In the genomic region with DNA sequence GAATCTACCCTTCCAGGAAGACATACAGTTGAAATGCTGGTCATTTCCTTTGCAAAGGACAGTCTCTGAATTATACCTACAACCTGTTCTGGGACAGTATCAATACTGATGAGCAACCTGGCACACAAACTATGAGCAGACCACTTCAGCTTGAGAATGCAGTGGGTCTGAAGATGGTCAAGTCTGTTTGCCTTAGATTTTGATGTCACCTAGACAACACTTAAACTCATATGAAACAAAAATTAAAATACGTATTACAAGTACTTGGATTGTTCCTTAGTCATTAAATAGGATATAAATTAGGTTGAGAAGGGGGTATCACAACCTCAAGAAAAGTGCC, we compare ENCODE assay signal across 1 cellular context.
TF ChIP-seq lines count a peak whose summit lies in the region.

No MANE protein-coding gene starts in this region.

TF ChIP-seq in endothelial cell of umbilical vein, 7 proteins besides CTCF, POLR2A, EP300 and RAD21:
- TF ChIP-seq GATA2 (IDR thresholded peaks at IDR 0.05; ENCODE audit: insufficient read depth, insufficient read length, low read depth, low read length) (no peak), POLR2AphosphoS5 (IDR thresholded peaks at IDR 0.05; ENCODE audit: insufficient read depth, low read depth, low read length) (no peak), JUN (IDR thresholded peaks at IDR 0.05; ENCODE audit: borderline replicate concordance, insufficient read depth, insufficient read length, low read depth) (no peak), MYC (IDR thresholded peaks at IDR 0.05; ENCODE audit: low read depth, low read length) (no peak), EZH2 (IDR thresholded peaks at IDR 0.05; ENCODE audit: borderline replicate concordance, low read depth, low read length, severe bottlenecking) (no peak), FOS (IDR thresholded peaks at IDR 0.05; ENCODE audit: borderline replicate concordance, insufficient read depth, low read length) (no peak)
- TF ChIP-seq, protein P1, sequence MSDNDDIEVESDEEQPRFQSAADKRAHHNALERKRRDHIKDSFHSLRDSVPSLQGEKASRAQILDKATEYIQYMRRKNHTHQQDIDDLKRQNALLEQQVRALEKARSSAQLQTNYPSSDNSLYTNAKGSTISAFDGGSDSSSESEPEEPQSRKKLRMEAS (IDR thresholded peaks at IDR 0.05; ENCODE audit: insufficient read depth, insufficient read length) = no peak
